In genomic region chr16:88299751-88300462, GRCh38 we compare ENCODE assay signal across 14 cellular contexts.
"Had no signal": no experiment of that assay in that cellular context is flagged by ENCODE, and none has a peak within 500 bp of the region (broad histone marks: within the 10 kb centered on the region; RNA-seq: fewer than 3 reads in every experiment).

No MANE protein-coding gene starts in this region.

- H3K9me3 ChIP-seq: suprapubic skin, upper lobe of right lung had no signal

- H3K4me3 ChIP-seq: left lung, suprapubic skin, upper lobe of right lung had no signal

- H3K4me3 Mint-ChIP-seq: activated naive CD4-positive, alpha-beta T cell treated with anti-CD3 and anti-CD28 coated beads, Interleukin-2, amount 50 U/mL, for 24 hours; brain; endodermal cell had no signal

- DNase-seq: activated CD4-positive, alpha-beta T cell treated with anti-CD3 and anti-CD28 coated beads, Interleukin-2, amount 50 U/mL, for 4 hours; activated T-cell treated with anti-CD3 and anti-CD28 coated beads, Interleukin-2, amount 50 U/mL, for 1 hour; amniotic stem cell; endodermal cell; stimulated activated CD8-positive, alpha-beta memory T cell treated with anti-CD3 and anti-CD28 coated beads, Interleukin-4, amount 100 ng/mL, for 48 hours; stimulated activated naive CD8-positive, alpha-beta T cell treated with anti-CD3 and anti-CD28 coated beads, Interleukin-15, Interleukin-2, amounts not matched to agents 100 U/mL and 50 U/mL, for 24 hours; T-helper 2 cell; upper lobe of right lung had no signal

- H3K36me3 Mint-ChIP-seq: activated naive CD4-positive, alpha-beta T cell treated with anti-CD3 and anti-CD28 coated beads, Interleukin-2, amount 50 U/mL, for 24 hours; brain had no signal

- H3K4me1 ChIP-seq: upper lobe of right lung had no signal

- ATAC-seq: left lung, sciatic nerve, upper lobe of right lung had no signal

- H3K9me3 Mint-ChIP-seq: activated naive CD4-positive, alpha-beta T cell treated with anti-CD3 and anti-CD28 coated beads, Interleukin-2, amount 50 U/mL, for 24 hours had no signal

- H3K27me3 ChIP-seq: upper lobe of right lung had no signal

- H3K27ac ChIP-seq: left lung, suprapubic skin, upper lobe of right lung had no signal

- H3K4me1 Mint-ChIP-seq: activated naive CD4-positive, alpha-beta T cell treated with anti-CD3 and anti-CD28 coated beads, Interleukin-2, amount 50 U/mL, for 24 hours; endodermal cell had no signal

- H3K36me3 ChIP-seq: left lung, suprapubic skin, upper lobe of right lung had no signal

- H3K27ac Mint-ChIP-seq: activated naive CD4-positive, alpha-beta T cell treated with anti-CD3 and anti-CD28 coated beads, Interleukin-2, amount 50 U/mL, for 24 hours; brain; endodermal cell; progenitor cell of endocrine pancreas had no signal
